In the genomic region with DNA sequence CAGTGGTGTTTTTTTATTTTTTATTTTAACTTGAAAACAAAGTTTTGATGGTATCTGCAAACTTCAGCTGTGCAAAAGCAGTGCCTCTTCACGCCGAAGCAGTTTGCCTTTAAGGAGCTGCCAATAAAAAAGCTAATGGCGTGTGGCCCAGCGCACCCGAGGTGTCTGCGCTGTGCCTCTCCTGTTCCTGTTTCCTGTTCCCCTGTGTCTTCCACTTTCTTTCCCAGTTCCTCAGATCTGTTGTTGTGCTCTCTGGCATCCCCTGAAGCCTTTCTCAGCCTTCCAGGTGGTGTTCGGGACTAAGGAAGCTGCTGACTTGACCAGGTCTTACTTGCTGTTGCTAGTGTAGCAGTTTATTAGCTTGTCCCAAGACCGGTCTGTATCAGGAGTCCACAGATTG, we compare ENCODE assay signal across 14 cellular contexts.
DNase-seq lines count a peak whose midpoint lies in the region; ATAC-seq and TF ChIP-seq lines count a peak whose summit lies in the region.
"Had no signal": no experiment of that assay in that cellular context is flagged by ENCODE, and none has a peak within 500 bp of the region (broad histone marks: within the 10 kb centered on the region; RNA-seq: fewer than 3 reads in every experiment).

No MANE protein-coding gene starts in this region.

- peak overlapping the region; percentile 15 for H2AK5ac ChIP-seq in neuronal stem cell (ENCODE audit: low read depth, low read length)

- H2BK120ac ChIP-seq in neuronal stem cell (ENCODE audit: low read depth, low read length): no peak overlapping the region

- peak overlapping the region; percentile 36 for H3K9ac ChIP-seq in neuronal stem cell (ENCODE audit: low read depth, low read length, poor library complexity)

- H3K27me3 ChIP-seq in ACC112 (ENCODE audit: insufficient read depth, low read length) (no peaks in the 10 kb centered on the region), esophagus muscularis mucosa (no peaks in the 10 kb centered on the region), neuronal stem cell (ENCODE audit: control insufficient read depth in 3 of 3, insufficient read depth in 3 of 3, low read depth in 1 of 3, low read length in 3 of 3) (no peaks in the 10 kb centered on the region)
- H3K27me3 ChIP-seq: BE2C had no signal

- no peak overlapping the region for H3K4me2 ChIP-seq in neuronal stem cell (ENCODE audit: insufficient read depth, low read length, poor library complexity, severe bottlenecking)
- H3K4me2 ChIP-seq: PC-9 had no signal

- H2AFZ ChIP-seq in ACC112 (ENCODE audit: low read length, unreplicated experiment) (no peak overlapping the region), neuronal stem cell (ENCODE audit: low read length) (no peak overlapping the region)
- H2AFZ ChIP-seq: PC-9 had no signal

- H3K27ac ChIP-seq in ACC112 (ENCODE audit: low read depth, low read length): peak overlapping the region; percentile 86; the same call in 1 of the 2 replicates
- peak overlapping the region; percentile 7 to 46 (median 26) for H3K27ac ChIP-seq in esophagus muscularis mucosa (replicated peaks in 1 of 4)
- peak overlapping the region; percentile 61 for H3K27ac ChIP-seq in neuronal stem cell (replicated peaks; ENCODE audit: low read length)
- H3K27ac ChIP-seq: PC-9 had no signal

- no peak for TF ChIP-seq EP300 in esophagus muscularis mucosa (IDR thresholded peaks at IDR 0.05)

- H3K9me3 ChIP-seq in esophagus muscularis mucosa (no peaks in the 10 kb centered on the region), neuronal stem cell (replicated peaks in 1 of 2; ENCODE audit: control insufficient read depth in 2 of 2, insufficient read depth in 1 of 2, low read depth in 1 of 2, low read length in 2 of 2) (no peaks in the 10 kb centered on the region)
- H3K9me3 ChIP-seq: BE2C had no signal

- ATAC-seq in GM21723 (IDR thresholded peaks at IDR 0.05; ENCODE audit: unreplicated experiment) (no peak), HG03457 (IDR thresholded peaks at IDR 0.05; ENCODE audit: unreplicated experiment) (no peak)

- H3K23ac ChIP-seq in neuronal stem cell (ENCODE audit: low read depth, low read length, poor library complexity): no peak overlapping the region

- no peak overlapping the region for H4K91ac ChIP-seq in neuronal stem cell (ENCODE audit: low read depth, low read length, poor library complexity)

- H3K4me3 ChIP-seq in ACC112 (ENCODE audit: low read depth, low read length) (no peak overlapping the region), esophagus muscularis mucosa (no peak overlapping the region), neuronal stem cell (ENCODE audit: low read length in 2 of 2) (no peak overlapping the region)
- H3K4me3 ChIP-seq: PC-9 had no signal

- no peaks in the 10 kb centered on the region for H3K79me2 ChIP-seq in ACC112 (ENCODE audit: control insufficient read depth, insufficient read depth, low read length, unreplicated experiment)

- WGBS in esophagus muscularis mucosa: 60% methylated on average over 8 of the region's 8 CpGs
- WGBS in neuronal stem cell (ENCODE audit: extremely low coverage in 2 of 2, insufficient read length in 2 of 2, insufficient replicate concordance in 1 of 2), 2 donors: no CpG with 5 or more reads among the region's 8 CpGs

- no peak overlapping the region for H4K8ac ChIP-seq in neuronal stem cell (ENCODE audit: low read depth, low read length)

- no peak overlapping the region for H3K14ac ChIP-seq in neuronal stem cell (ENCODE audit: low read length)

- H3K4ac ChIP-seq in neuronal stem cell (ENCODE audit: low read length): no peak overlapping the region

- H3K36me3 ChIP-seq in ACC112 (ENCODE audit: insufficient read depth, low read length): no peaks in the 10 kb centered on the region
- H3K36me3 ChIP-seq in esophagus muscularis mucosa: peaks cover 0 to 24% (median 11%) of the 10 kb centered on the region in 4 donors
- peaks cover 8 to 40% of the 10 kb centered on the region in 2 donors for H3K36me3 ChIP-seq in neuronal stem cell (replicated peaks in 1 of 2; ENCODE audit: control insufficient read depth in 2 of 2, insufficient read depth in 2 of 2, low read length in 2 of 2)

- no peak overlapping the region for H2BK12ac ChIP-seq in neuronal stem cell (ENCODE audit: low read length)

- no peak for TF ChIP-seq CTCF in esophagus muscularis mucosa (IDR thresholded peaks at IDR 0.05)

- peak overlapping the region; percentile 42 for H2BK15ac ChIP-seq in neuronal stem cell (ENCODE audit: low read length)

- H3K79me1 ChIP-seq in neuronal stem cell (ENCODE audit: low read depth, low read length): no peaks in the 10 kb centered on the region

- intact Hi-C loops in esophagus muscularis mucosa (cut with DNase I): no loop called here

- peak; percentile 35 for DNase-seq in RPMI7951 (ENCODE audit: low read depth)
- no peak for DNase-seq in esophagus muscularis mucosa (ENCODE audit: extremely low spot score)
- no peak for DNase-seq in neuronal stem cell (ENCODE audit: low spot score)
- no peak for DNase-seq in cortex of kidney (lab: John Stamatoyannopoulos, UW)
- no peak for DNase-seq in anterior cingulate cortex (lab: John Stamatoyannopoulos, UW)
- DNase-seq: BE2C, cerebellar nuclear complex, islet precursor cell, NCI-H1092, NCI-H345, PC-9 had no signal

- H3K4me1 ChIP-seq in ACC112 (ENCODE audit: control insufficient read depth, insufficient read depth, low read length, unreplicated experiment) (peaks cover 38% of the 10 kb centered on the region), esophagus muscularis mucosa (peaks cover 50 to 55% (median 53%) of the 10 kb centered on the region in 4 donors), neuronal stem cell (ENCODE audit: control insufficient read depth in 2 of 2, insufficient read depth in 1 of 2, low read depth in 1 of 2, low read length in 2 of 2) (peaks cover 8 to 32% of the 10 kb centered on the region in 2 donors)

- TF ChIP-seq POLR2A in esophagus muscularis mucosa (IDR thresholded peaks at IDR 0.05; ENCODE audit: low read depth): no peak

- peak overlapping the region; percentile 66 for H3K18ac ChIP-seq in neuronal stem cell (ENCODE audit: low read length)

- peak overlapping the region; percentile 40 for H2BK5ac ChIP-seq in neuronal stem cell (ENCODE audit: low read length)

Comparison
In these comparisons a context has a peak if more than half of its experiments do, and no peak if none do; other contexts are left out.
1. H3K27ac ChIP-seq: peak in every context shown above with its lines; median percentile 86 in ACC112; 61 in neuronal stem cell; 26 in esophagus muscularis mucosa.